In the genomic region with DNA sequence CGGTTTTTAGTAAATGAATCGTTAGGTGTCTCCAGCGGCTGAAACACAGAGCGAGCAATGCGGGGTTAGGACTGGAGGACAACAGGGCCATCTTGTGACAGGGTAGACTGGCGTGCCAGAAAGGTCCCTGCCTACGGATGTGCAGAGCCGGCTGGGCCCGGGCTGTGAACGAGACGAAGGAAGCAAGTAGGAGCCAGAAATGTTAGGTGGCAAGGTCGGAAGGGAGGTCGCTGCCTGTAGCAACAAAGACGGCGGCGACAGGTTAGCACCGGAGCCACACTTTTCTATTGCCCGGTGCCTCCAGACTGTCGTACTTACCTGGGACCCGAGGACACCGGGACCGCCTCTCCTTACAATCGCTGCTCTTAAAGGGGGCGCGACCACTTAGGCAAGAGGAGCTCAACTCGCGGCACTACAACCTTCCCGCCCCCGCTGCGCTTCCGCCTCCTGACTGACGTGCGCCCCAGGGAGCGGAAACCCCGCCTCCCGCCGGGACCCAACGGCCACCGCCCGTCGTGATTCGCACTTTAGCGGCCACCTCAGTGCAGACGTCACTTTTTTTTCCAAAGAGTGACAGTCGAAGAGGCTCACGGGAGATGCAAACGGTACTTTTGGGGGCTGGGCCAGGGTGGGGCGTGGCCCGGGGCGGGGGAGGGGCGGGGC, we compare ENCODE assay signal across 8 cellular contexts. TPM values are rescaled to one million over a fixed set of nuclear protein-coding genes. Genes with fewer than 3 reads are reported as not detected.
A peak's percentile ranks its signal among the peaks of the same experiment; 100 is the strongest.
DNase-seq lines count a peak whose midpoint lies in the region; ATAC-seq and TF ChIP-seq lines count a peak whose summit lies in the region.

A gene with protein sequence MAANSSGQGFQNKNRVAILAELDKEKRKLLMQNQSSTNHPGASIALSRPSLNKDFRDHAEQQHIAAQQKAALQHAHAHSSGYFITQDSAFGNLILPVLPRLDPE (minus strand): TSS at position 449 of the 663 bp plus-strand sequence. CDS start 1,632 bp downstream, outside the sequence.

- H3K4me3 Mint-ChIP-seq in Calu3 (ENCODE audit: low read depth, unreplicated experiment): peak within 1 kb of the TSS; percentile 90
- H3K4me3 Mint-ChIP-seq in activated CD8-positive, alpha-beta memory T cell treated with anti-CD3 and anti-CD28 coated beads, Interleukin-2, amount 10 ng/mL, durations not matched to agents 7 days and 5 days: peak within 1 kb of the TSS; percentile 85
- peak within 1 kb of the TSS; percentile 98 for H3K4me3 Mint-ChIP-seq in mesothelial cell of epicardium

- H3K4me1 Mint-ChIP-seq in Calu3 (ENCODE audit: low read depth, unreplicated experiment) (no peaks in the 10 kb centered on the region), mesothelial cell of epicardium (peaks cover 7% of the 10 kb centered on the region)
- peaks cover 43% of the 10 kb centered on the region for H3K4me1 Mint-ChIP-seq in activated CD8-positive, alpha-beta memory T cell treated with anti-CD3 and anti-CD28 coated beads, Interleukin-2, amount 10 ng/mL, durations not matched to agents 7 days and 5 days

- H3K36me3 Mint-ChIP-seq in Calu3 (ENCODE audit: insufficient read depth, unreplicated experiment): peaks cover 21% of the 10 kb centered on the region
- peaks cover 10% of the 10 kb centered on the region for H3K36me3 Mint-ChIP-seq in activated CD8-positive, alpha-beta memory T cell treated with anti-CD3 and anti-CD28 coated beads, Interleukin-2, amount 10 ng/mL, durations not matched to agents 7 days and 5 days
- H3K36me3 Mint-ChIP-seq in mesothelial cell of epicardium: peaks cover 9% of the 10 kb centered on the region

- no peaks in the 10 kb centered on the region for H3K9me3 Mint-ChIP-seq in Calu3 (ENCODE audit: low read depth, unreplicated experiment)
- no peaks in the 10 kb centered on the region for H3K9me3 Mint-ChIP-seq in activated CD8-positive, alpha-beta memory T cell treated with anti-CD3 and anti-CD28 coated beads, Interleukin-2, amount 10 ng/mL, durations not matched to agents 7 days and 5 days (ENCODE audit: low read depth)
- peaks cover 4% of the 10 kb centered on the region for H3K9me3 Mint-ChIP-seq in mesothelial cell of epicardium

- in situ Hi-C loops in endometrial microvascular endothelial cells (cut with HindIII; ENCODE audit: inconsistent ontology term, low pct_unique_long_range_greater_than_20kb, low sequenced_read_pairs): loop anchor here (25.0 kb wide), 1 partner anchor 630 kb away; no protein-coding TSS in a partner anchor

- H3K27me3 Mint-ChIP-seq in Calu3 (ENCODE audit: unreplicated experiment): no peaks in the 10 kb centered on the region
- H3K27me3 Mint-ChIP-seq in activated CD8-positive, alpha-beta memory T cell treated with anti-CD3 and anti-CD28 coated beads, Interleukin-2, amount 10 ng/mL, durations not matched to agents 7 days and 5 days: no peaks in the 10 kb centered on the region
- no peaks in the 10 kb centered on the region for H3K27me3 Mint-ChIP-seq in mesothelial cell of epicardium (ENCODE audit: low read depth)

- TF ChIP-seq CTCF in Calu3 (IDR thresholded peaks at IDR 0.05; ENCODE audit: unreplicated experiment) (no peak), mesothelial cell of epicardium (IDR thresholded peaks at IDR 0.05; ENCODE audit: unreplicated experiment) (no peak)

- H3K27ac Mint-ChIP-seq in Calu3 (ENCODE audit: unreplicated experiment) (peak within 1 kb of the TSS; percentile 94), mesothelial cell of epicardium (peak within 1 kb of the TSS; percentile 99)
- H3K27ac Mint-ChIP-seq in activated CD8-positive, alpha-beta memory T cell treated with anti-CD3 and anti-CD28 coated beads, Interleukin-2, amount 10 ng/mL, durations not matched to agents 7 days and 5 days: peak within 1 kb of the TSS; percentile 95

- ATAC-seq in GM21381 (IDR thresholded peaks at IDR 0.05; ENCODE audit: unreplicated experiment): peak; percentile 96
- peak; percentile 95 for ATAC-seq in activated CD8-positive, alpha-beta memory T cell treated with anti-CD3 and anti-CD28 coated beads, Interleukin-2, amount 10 ng/mL, durations not matched to agents 7 days and 5 days

- DNase-seq in Calu3: peak; percentile 94
- DNase-seq in HUDEP-2 (lab: John Stamatoyannopoulos, UW; ENCODE audit: unreplicated experiment in 76 of 76): peak; percentile 3 to 98 (median 92)
- DNase-seq in NOMO-1 treated with dmso at 0.1 percent for 144 hours (lab: John Stamatoyannopoulos, UW; ENCODE audit: unreplicated experiment): peak; percentile 95
- peak; percentile 99 for DNase-seq in activated CD8-positive, alpha-beta memory T cell treated with anti-CD3 and anti-CD28 coated beads, Interleukin-2, amount 10 ng/mL, durations not matched to agents 7 days and 5 days
- peak; percentile 85 to 93 for DNase-seq in mesothelial cell of epicardium (ENCODE audit: low spot score in 2 of 2, unreplicated experiment in 2 of 2)
- peak; percentile 97 to 98 for DNase-seq in stimulated activated CD8-positive, alpha-beta memory T cell treated with anti-CD3 and anti-CD28 coated beads, Interleukin-15, amount 100 ng/mL, for 48 hours (ENCODE audit: low read depth in 2 of 2)

- BruUV-seq in Calu3 (replicated peaks; lab: Mats Ljungman, UMichigan): TSS peak; percentile 80

- CTCF ChIA-PET in Calu3 (lab: Charles Lee): interaction anchor here (0.6 to 1.7 kb wide), 10 partner anchors 27 to 1882 kb away, joined by 3 to 9 read pairs (median 6); partner anchors contain the start of gene HSDL2
- CTCF ChIA-PET in activated CD8-positive, alpha-beta memory T cell treated with anti-CD3 and anti-CD28 coated beads, Interleukin-2, amount 10 ng/mL, durations not matched to agents 7 days and 5 days (lab: Charles Lee): interaction anchor here (0.8 to 4.7 kb wide), 15 partner anchors 13 to 340 kb away, joined by 3 to 29 read pairs (median 5); partner anchors contain the start of genes HSDL2, KIAA1958 and SNX30

- intact Hi-C loops in Calu3 (cut with micrococcal nuclease; ENCODE audit: unreplicated experiment): loop anchor here (5.0 kb wide), 3 partner anchors 35 to 185 kb away; partner anchors contain the start of gene SNX30

RNA-seq across cellular contexts. Expression of the gene that starts here (rescaled TPM):
- total RNA-seq in Calu3 (2022): 18.7 and 23.2 TPM in 2 replicates
- total RNA-seq in activated CD8-positive, alpha-beta memory T cell treated with anti-CD3 and anti-CD28 coated beads, Interleukin-2, amount 10 ng/mL, durations not matched to agents 7 days and 5 days: 10 to 100 TPM; 25.8 to 36.8 TPM
- total RNA-seq in endometrial microvascular endothelial cells (ENCODE audit: inconsistent ontology term): 27.4 TPM
- 21.1 to 25.6 TPM (median 23.3 TPM) in 3 replicates for total RNA-seq in mesothelial cell of epicardium

Comparison
In these comparisons a context has a peak if more than half of its experiments do, and no peak if none do; other contexts are left out.
1. Peak in every context shown above with its lines: DNase-seq and ATAC-seq.